Comparison of ENCODE assay signal across 26 cellular contexts in genomic region chr18:64410685-64411084, GRCh38.
"Had no signal": no experiment of that assay in that cellular context is flagged by ENCODE, and none has a peak within 500 bp of the region (broad histone marks: within the 10 kb centered on the region; RNA-seq: fewer than 3 reads in every experiment).

No MANE protein-coding gene starts in this region.

- H3K36me3 ChIP-seq: sigmoid colon, spleen, tibial nerve, upper lobe of left lung had no signal

- DNase-seq: cerebellar nuclear complex; effector CD8-positive, alpha-beta T cell; kidney; mesenchymal stem cell; mucosa of descending colon; naive B cell; nucleus accumbens; psoas muscle; right cardiac atrium; sigmoid colon; spleen; stimulated activated CD4-positive, alpha-beta T cell treated with anti-CD3 and anti-CD28 coated beads, Interleukin-4, amount 100 ng/mL, for 4 hours; stimulated activated naive CD8-positive, alpha-beta T cell treated with anti-CD3 and anti-CD28 coated beads, Interleukin-15, Interleukin-2, amounts not matched to agents 100 U/mL and 50 U/mL, for 24 hours; substantia nigra; testis; upper lobe of left lung had no signal

- H3K4me1 Mint-ChIP-seq: mesothelial cell of epicardium; naive B cell; stimulated activated memory B cell treated with anti-CD40 and anti-IgM and Interleukin-4, amounts not matched to agents 10 μg/mL and 1 μg/mL and 100 μg/mL, for 72 hours had no signal

- FAIRE-seq: colon, endometrium, frontal cortex, kidney, urothelium cell line had no signal

- H3K27ac ChIP-seq: psoas muscle, sigmoid colon, spleen, testis, tibial nerve, upper lobe of left lung had no signal

- H3K9me3 Mint-ChIP-seq: mesothelial cell of epicardium; naive B cell; stimulated activated memory B cell treated with anti-CD40 and anti-IgM and Interleukin-4, amounts not matched to agents 10 μg/mL and 1 μg/mL and 100 μg/mL, for 72 hours had no signal

- ATAC-seq: left lobe of liver; mucosa of descending colon; natural killer cell treated with Interleukin-12 subunit alpha and Interleukin-12 subunit beta and Interleukin-15 and Interleukin-18, amount 100 ng/mL, for 72 hours; psoas muscle; stimulated activated memory B cell treated with anti-CD40 and anti-IgM and Interleukin-4, amounts not matched to agents 10 μg/mL and 1 μg/mL and 100 μg/mL, for 72 hours; stimulated activated naive CD8-positive, alpha-beta T cell treated with anti-CD3 and anti-CD28 coated beads, Interleukin-15, Interleukin-2, amounts not matched to agents 100 U/mL and 50 U/mL, for 24 hours had no signal

- H3K4me3 ChIP-seq: lung, mucosa of descending colon, psoas muscle, sigmoid colon, spleen, testis, tibial nerve, upper lobe of left lung had no signal

- H3K27me3 ChIP-seq: sigmoid colon, spleen, testis, tibial nerve, upper lobe of left lung had no signal

- H3K27me3 Mint-ChIP-seq: naive B cell; natural killer cell treated with Interleukin-12 subunit alpha and Interleukin-12 subunit beta and Interleukin-15 and Interleukin-18, amount 100 ng/mL, for 72 hours; stimulated activated memory B cell treated with anti-CD40 and anti-IgM and Interleukin-4, amounts not matched to agents 10 μg/mL and 1 μg/mL and 100 μg/mL, for 72 hours had no signal

- H3K36me3 Mint-ChIP-seq: mesothelial cell of epicardium; naive B cell; natural killer cell treated with Interleukin-12 subunit alpha and Interleukin-12 subunit beta and Interleukin-15 and Interleukin-18, amount 100 ng/mL, for 72 hours; stimulated activated memory B cell treated with anti-CD40 and anti-IgM and Interleukin-4, amounts not matched to agents 10 μg/mL and 1 μg/mL and 100 μg/mL, for 72 hours had no signal

- H3K4me3 Mint-ChIP-seq: mesothelial cell of epicardium; naive B cell; natural killer cell treated with Interleukin-12 subunit alpha and Interleukin-12 subunit beta and Interleukin-15 and Interleukin-18, amount 100 ng/mL, for 72 hours; stimulated activated memory B cell treated with anti-CD40 and anti-IgM and Interleukin-4, amounts not matched to agents 10 μg/mL and 1 μg/mL and 100 μg/mL, for 72 hours had no signal

- H3K4me1 ChIP-seq: psoas muscle, sigmoid colon, spleen, testis, tibial nerve, upper lobe of left lung had no signal

- H3K9me3 ChIP-seq: mucosa of descending colon, psoas muscle, sigmoid colon, spleen, testis, tibial nerve, upper lobe of left lung had no signal

- H3K27ac Mint-ChIP-seq: mesothelial cell of epicardium; natural killer cell treated with Interleukin-12 subunit alpha and Interleukin-12 subunit beta and Interleukin-15 and Interleukin-18, amount 100 ng/mL, for 72 hours; stimulated activated memory B cell treated with anti-CD40 and anti-IgM and Interleukin-4, amounts not matched to agents 10 μg/mL and 1 μg/mL and 100 μg/mL, for 72 hours had no signal
